1 cellular context compared by ENCODE assay signal in genomic region chr2:131475831-131476230, GRCh38.
TF ChIP-seq lines count a peak whose summit lies in the region.

TSS of gene TUBA3D (plus strand) at chr2:131476119. CDS start at chr2:131476200, 81 bp downstream.

TF ChIP-seq in HCT116, 20 proteins besides CTCF, POLR2A, EP300 and RAD21 (continued from another document):
- TF ChIP-seq ZBTB33 (IDR thresholded peaks at IDR 0.05; ENCODE audit: extremely low read depth, insufficient replicate concordance, low read length) (no peak), MAX (IDR thresholded peaks at IDR 0.05) (no peak), CEBPB (IDR thresholded peaks at IDR 0.05; ENCODE audit: low read depth) (no peak), ATF3 (IDR thresholded peaks at IDR 0.05) (no peak), JUND (IDR thresholded peaks at IDR 0.05) (no peak), YY1 (IDR thresholded peaks at IDR 0.05; ENCODE audit: extremely low read depth, insufficient replicate concordance, low read depth, low read length) (no peak), SIN3A (IDR thresholded peaks at IDR 0.05; ENCODE audit: low read depth) (no peak), SP1 (IDR thresholded peaks at IDR 0.05; ENCODE audit: low read depth) (no peak), ZNF274 (IDR thresholded peaks at IDR 0.05; ENCODE audit: low read depth, low read length) (no peak), TCF7L2 (IDR thresholded peaks at IDR 0.05; ENCODE audit: borderline replicate concordance, extremely low read depth, insufficient read depth, insufficient read length) (no peak), EZH2 (IDR thresholded peaks at IDR 0.05) (no peak), ZFX (IDR thresholded peaks at IDR 0.05) (no peak)
TF ChIP-seq in HCT116: peak in this region for 0.
